In genomic region chrX:54841209-54841836, GRCh38 we compare ENCODE assay signal across 11 cellular contexts. TPM values are rescaled to one million over a fixed set of nuclear protein-coding genes. Genes with fewer than 3 reads are reported as not detected.
"Had no signal": no experiment of that assay in that cellular context is flagged by ENCODE, and none has a peak within 500 bp of the region (broad histone marks: within the 10 kb centered on the region; RNA-seq: fewer than 3 reads in every experiment).

No MANE protein-coding gene starts in this region.

RNA-seq across cellular contexts. Expression of gene ITIH6, which starts 43.3 kb away (rescaled TPM):
- total RNA-seq: activated CD4-positive, alpha-beta memory T cell treated with anti-CD3 and anti-CD28 coated beads, Interleukin-2, amount 10 ng/mL, durations not matched to agents 7 days and 5 days; activated CD4-positive, alpha-beta T cell treated with anti-CD3 and anti-CD28 coated beads for 36 hours; cardiac septum; colonic mucosa; fibroblast of lung; left colon; lung microvascular endothelial cell; natural killer cell treated with Interleukin-12 subunit alpha and Interleukin-12 subunit beta and Interleukin-15 and Interleukin-18, amount 100 ng/mL, for 72 hours; right atrium auricular region; thyroid gland; vagina had no signal
- polyA plus RNA-seq: fibroblast of lung had no signal
